Comparison of ENCODE assay signal across 1 cellular context in the genomic region with DNA sequence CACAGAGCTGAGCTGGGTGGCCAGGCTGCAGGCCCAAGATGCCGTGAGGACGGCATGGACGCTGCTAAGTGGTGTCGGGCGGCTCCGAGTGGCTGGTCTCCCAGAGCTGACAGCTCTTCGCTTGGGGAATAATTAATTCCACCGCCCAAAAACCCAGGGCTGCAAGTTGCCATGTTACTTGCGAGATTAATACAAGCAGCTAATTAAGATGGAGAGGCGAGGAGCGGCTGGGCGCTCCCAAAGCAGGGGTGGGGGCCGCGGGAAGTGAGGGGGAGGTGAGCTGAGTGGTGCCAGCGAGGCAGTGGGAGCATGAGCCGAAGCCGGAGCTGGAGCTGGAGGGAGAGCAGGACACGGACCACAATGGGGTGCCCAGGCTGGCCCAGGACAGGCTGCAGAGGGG.
TF ChIP-seq lines count a peak whose summit lies in the region.

No MANE protein-coding gene starts in this region.

TF ChIP-seq in GM23338, 12 proteins besides CTCF, POLR2A, EP300 and RAD21 (continued from another document):
- no peak for TF ChIP-seq ZNF462 (CRISPR knock-in tag; IDR thresholded peaks at IDR 0.05)
- no peak for TF ChIP-seq ETS1 (IDR thresholded peaks at IDR 0.05)
- TF ChIP-seq, protein P1, sequence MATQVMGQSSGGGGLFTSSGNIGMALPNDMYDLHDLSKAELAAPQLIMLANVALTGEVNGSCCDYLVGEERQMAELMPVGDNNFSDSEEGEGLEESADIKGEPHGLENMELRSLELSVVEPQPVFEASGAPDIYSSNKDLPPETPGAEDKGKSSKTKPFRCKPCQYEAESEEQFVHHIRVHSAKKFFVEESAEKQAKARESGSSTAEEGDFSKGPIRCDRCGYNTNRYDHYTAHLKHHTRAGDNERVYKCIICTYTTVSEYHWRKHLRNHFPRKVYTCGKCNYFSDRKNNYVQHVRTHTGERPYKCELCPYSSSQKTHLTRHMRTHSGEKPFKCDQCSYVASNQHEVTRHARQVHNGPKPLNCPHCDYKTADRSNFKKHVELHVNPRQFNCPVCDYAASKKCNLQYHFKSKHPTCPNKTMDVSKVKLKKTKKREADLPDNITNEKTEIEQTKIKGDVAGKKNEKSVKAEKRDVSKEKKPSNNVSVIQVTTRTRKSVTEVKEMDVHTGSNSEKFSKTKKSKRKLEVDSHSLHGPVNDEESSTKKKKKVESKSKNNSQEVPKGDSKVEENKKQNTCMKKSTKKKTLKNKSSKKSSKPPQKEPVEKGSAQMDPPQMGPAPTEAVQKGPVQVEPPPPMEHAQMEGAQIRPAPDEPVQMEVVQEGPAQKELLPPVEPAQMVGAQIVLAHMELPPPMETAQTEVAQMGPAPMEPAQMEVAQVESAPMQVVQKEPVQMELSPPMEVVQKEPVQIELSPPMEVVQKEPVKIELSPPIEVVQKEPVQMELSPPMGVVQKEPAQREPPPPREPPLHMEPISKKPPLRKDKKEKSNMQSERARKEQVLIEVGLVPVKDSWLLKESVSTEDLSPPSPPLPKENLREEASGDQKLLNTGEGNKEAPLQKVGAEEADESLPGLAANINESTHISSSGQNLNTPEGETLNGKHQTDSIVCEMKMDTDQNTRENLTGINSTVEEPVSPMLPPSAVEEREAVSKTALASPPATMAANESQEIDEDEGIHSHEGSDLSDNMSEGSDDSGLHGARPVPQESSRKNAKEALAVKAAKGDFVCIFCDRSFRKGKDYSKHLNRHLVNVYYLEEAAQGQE (IDR thresholded peaks at IDR 0.05; ENCODE audit: unreplicated experiment), result no peak
- no peak for TF ChIP-seq ZNF331 (CRISPR knock-in tag; IDR thresholded peaks at IDR 0.05; ENCODE audit: low read depth)
- TF ChIP-seq STAT1 (IDR thresholded peaks at IDR 0.05; ENCODE audit: unreplicated experiment), result no peak
TF ChIP-seq in GM23338: peak in this region for 0.
